Comparison of ENCODE assay signal across 11 cellular contexts in the genomic region with DNA sequence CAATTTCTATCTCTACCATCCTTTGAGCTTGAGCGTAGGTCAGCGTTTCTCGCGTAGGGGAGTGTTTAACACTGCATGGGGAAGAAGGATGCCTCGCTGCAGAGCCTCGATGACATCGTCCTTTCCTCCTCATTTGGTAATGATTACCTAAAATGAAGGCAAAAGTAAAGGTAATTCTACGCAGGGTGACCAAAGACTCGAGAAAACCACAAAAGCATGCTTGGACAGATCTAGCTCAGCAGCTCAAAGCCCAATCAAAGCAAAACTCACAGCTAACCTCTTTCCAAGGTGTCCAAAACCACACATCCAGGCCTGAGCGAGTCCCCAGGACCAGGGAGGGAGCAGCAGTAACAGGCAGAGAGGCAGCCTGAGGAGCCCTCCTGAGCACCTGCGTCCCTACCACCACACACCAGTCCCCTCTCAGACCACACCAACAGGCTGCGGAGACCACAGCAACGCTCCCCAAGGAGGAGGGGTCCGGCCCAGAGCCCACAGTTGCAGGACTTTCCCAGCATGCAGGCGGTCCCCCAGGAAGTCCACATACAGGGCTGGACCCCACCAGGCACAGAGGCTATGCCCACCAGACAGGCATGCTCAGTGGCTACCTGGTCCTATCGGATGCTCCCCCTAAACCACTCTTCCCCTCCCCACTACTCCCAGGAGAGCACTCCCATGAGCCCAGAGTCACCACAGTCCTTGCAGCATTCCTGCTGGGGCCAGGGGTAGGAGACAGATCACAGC. TPM values are rescaled to one million over a fixed set of nuclear protein-coding genes. Genes with fewer than 3 reads are reported as not detected.
A peak's percentile ranks its signal among the peaks of the same experiment; 100 is the strongest.
DNase-seq lines count a peak whose midpoint lies in the region; ATAC-seq and TF ChIP-seq lines count a peak whose summit lies in the region.
"Had no signal": no experiment of that assay in that cellular context is flagged by ENCODE, and none has a peak within 500 bp of the region (broad histone marks: within the 10 kb centered on the region; RNA-seq: fewer than 3 reads in every experiment).

No MANE protein-coding gene starts in this region.

- no peak for TF ChIP-seq CTCF in hepatocyte (IDR thresholded peaks at IDR 0.05; ENCODE audit: poor library complexity)

- no peak for DNase-seq in activated T-cell treated with anti-CD3 and anti-CD28 coated beads, Interleukin-2, amount 50 U/mL, for 72 hours
- no peak for DNase-seq in activated T-cell treated with anti-CD3 and anti-CD28 coated beads, Interleukin-2, amount 50 U/mL, for 1 hour
- DNase-seq in T-helper 17 cell = no peak
- no peak for DNase-seq in hepatocyte (ENCODE audit: low spot score)
- no peak for DNase-seq in stimulated activated effector memory CD8-positive, alpha-beta T cell treated with anti-CD3 and anti-CD28 coated beads, Interleukin-12 subunit alpha, Interleukin-12 subunit beta, amount 100 ng/mL, for 72 hours (ENCODE audit: low spot score in 2 of 2)
- no peak for DNase-seq in stimulated activated CD8-positive, alpha-beta memory T cell treated with anti-CD3 and anti-CD28 coated beads, Interleukin-4, amount 100 ng/mL, for 48 hours
- DNase-seq: activated CD4-positive, alpha-beta T cell treated with anti-CD3 and anti-CD28 coated beads for 1 hour; HCEC 1CT had no signal

- H3K27ac ChIP-seq in hepatocyte = no peak overlapping the region
- H3K27ac ChIP-seq: ascending aorta had no signal

- H3K9me3 ChIP-seq in T-helper 17 cell (ENCODE audit: control insufficient read depth, low read length, poor library complexity, severe bottlenecking) = no peaks in the 10 kb centered on the region
- no peaks in the 10 kb centered on the region for H3K9me3 ChIP-seq in hepatocyte (ENCODE audit: low read depth)
- H3K9me3 ChIP-seq: ascending aorta had no signal

- peak overlapping the region; percentile 100 for H3K4me2 ChIP-seq in hepatocyte

- ATAC-seq in activated T-cell treated with anti-CD3 and anti-CD28 coated beads, Interleukin-2, amount 50 U/mL, for 72 hours (replicated peaks in 1 of 2) = no peak
- ATAC-seq in T-helper 17 cell (no peak), HG03139 (IDR thresholded peaks at IDR 0.05; ENCODE audit: unreplicated experiment) (no peak), HG03565 (IDR thresholded peaks at IDR 0.05; ENCODE audit: unreplicated experiment) (no peak)
- ATAC-seq in stimulated activated effector memory CD8-positive, alpha-beta T cell treated with anti-CD3 and anti-CD28 coated beads, Interleukin-12 subunit alpha, Interleukin-12 subunit beta, amount 100 ng/mL, for 72 hours = no peak

- no peaks in the 10 kb centered on the region for H3K27me3 ChIP-seq in hepatocyte
- H3K27me3 ChIP-seq: ascending aorta had no signal

- peak overlapping the region; percentile 54 for H3K27ac Mint-ChIP-seq in activated T-cell treated with anti-CD3 and anti-CD28 coated beads, Interleukin-2, amount 50 U/mL, for 72 hours
- H3K27ac Mint-ChIP-seq in T-helper 17 cell = peak overlapping the region; percentile 93
- peak overlapping the region; percentile 95 for H3K27ac Mint-ChIP-seq in stimulated activated effector memory CD8-positive, alpha-beta T cell treated with anti-CD3 and anti-CD28 coated beads, Interleukin-12 subunit alpha, Interleukin-12 subunit beta, amount 100 ng/mL, for 72 hours

- peaks cover 22% of the 10 kb centered on the region for H3K4me1 ChIP-seq in hepatocyte (ENCODE audit: insufficient read depth)

- no peak overlapping the region for H3K4me3 ChIP-seq in hepatocyte

- H4K20me1 ChIP-seq in hepatocyte (ENCODE audit: insufficient read depth, poor library complexity, severe bottlenecking) = peaks cover 76% of the 10 kb centered on the region

- H3K4me1 Mint-ChIP-seq in activated T-cell treated with anti-CD3 and anti-CD28 coated beads, Interleukin-2, amount 50 U/mL, for 72 hours (ENCODE audit: low read depth) = peaks cover 49% of the 10 kb centered on the region
- H3K4me1 Mint-ChIP-seq in T-helper 17 cell = peaks cover 43% of the 10 kb centered on the region
- H3K4me1 Mint-ChIP-seq in stimulated activated effector memory CD8-positive, alpha-beta T cell treated with anti-CD3 and anti-CD28 coated beads, Interleukin-12 subunit alpha, Interleukin-12 subunit beta, amount 100 ng/mL, for 72 hours = peaks cover 53% of the 10 kb centered on the region

- peaks cover 16 to 24% of the 10 kb centered on the region in 2 donors for H3K36me3 Mint-ChIP-seq in activated T-cell treated with anti-CD3 and anti-CD28 coated beads, Interleukin-2, amount 50 U/mL, for 72 hours (ENCODE audit: insufficient read depth in 2 of 2)
- peaks cover 7% of the 10 kb centered on the region for H3K36me3 Mint-ChIP-seq in T-helper 17 cell (ENCODE audit: low read depth)
- H3K36me3 Mint-ChIP-seq in stimulated activated effector memory CD8-positive, alpha-beta T cell treated with anti-CD3 and anti-CD28 coated beads, Interleukin-12 subunit alpha, Interleukin-12 subunit beta, amount 100 ng/mL, for 72 hours = peaks cover 69% of the 10 kb centered on the region

- 89% methylated on average over 16 of the region's 16 CpGs for WGBS in hepatocyte (ENCODE audit: low lambda C conversion rate, missing lambda C conversion rate)

- H3K36me3 ChIP-seq in hepatocyte (replicated peaks; ENCODE audit: insufficient read depth, low read depth) = no peaks in the 10 kb centered on the region

- H2AFZ ChIP-seq in hepatocyte = no peak overlapping the region

- H3K9me3 Mint-ChIP-seq in activated T-cell treated with anti-CD3 and anti-CD28 coated beads, Interleukin-2, amount 50 U/mL, for 72 hours = no peaks in the 10 kb centered on the region
- H3K9me3 Mint-ChIP-seq in stimulated activated effector memory CD8-positive, alpha-beta T cell treated with anti-CD3 and anti-CD28 coated beads, Interleukin-12 subunit alpha, Interleukin-12 subunit beta, amount 100 ng/mL, for 72 hours = no peaks in the 10 kb centered on the region

- peak overlapping the region; percentile 52 to 95 for H3K4me3 Mint-ChIP-seq in activated T-cell treated with anti-CD3 and anti-CD28 coated beads, Interleukin-2, amount 50 U/mL, for 72 hours
- H3K4me3 Mint-ChIP-seq in T-helper 17 cell = peak overlapping the region; percentile 93
- H3K4me3 Mint-ChIP-seq in stimulated activated effector memory CD8-positive, alpha-beta T cell treated with anti-CD3 and anti-CD28 coated beads, Interleukin-12 subunit alpha, Interleukin-12 subunit beta, amount 100 ng/mL, for 72 hours = peak overlapping the region; percentile 89

- H3K9me2 ChIP-seq in hepatocyte (replicated peaks; ENCODE audit: insufficient read depth) = no peaks in the 10 kb centered on the region

- no peaks in the 10 kb centered on the region for H3K27me3 Mint-ChIP-seq in activated T-cell treated with anti-CD3 and anti-CD28 coated beads, Interleukin-2, amount 50 U/mL, for 72 hours (ENCODE audit: low read depth)
- no peaks in the 10 kb centered on the region for H3K27me3 Mint-ChIP-seq in T-helper 17 cell

- H3K79me2 ChIP-seq in hepatocyte = peaks cover 81% of the 10 kb centered on the region

RNA-seq across cellular contexts. Expression of gene BRD1, which starts 3.3 kb away (rescaled TPM):
- 10 to 100 TPM; 42.3 to 43.4 TPM for total RNA-seq in activated T-cell treated with anti-CD3 and anti-CD28 coated beads, Interleukin-2, amount 50 U/mL, for 72 hours
- total RNA-seq in T-helper 17 cell = 100 to 1,000 TPM; 127 to 153 TPM
- total RNA-seq in hepatocyte = 20.1 and 25.9 TPM in 2 replicates
- polyA plus RNA-seq in hepatocyte = 25.0 and 25.7 TPM in 2 replicates

RNA-seq across cellular contexts. Expression of gene ZBED4, which starts 29.3 kb away (rescaled TPM):
- total RNA-seq in activated T-cell treated with anti-CD3 and anti-CD28 coated beads, Interleukin-2, amount 50 U/mL, for 72 hours = 10 to 100 TPM; 22.3 to 23.6 TPM
- 10 to 100 TPM; 15.4 to 20.4 TPM for total RNA-seq in T-helper 17 cell
- 14.3 and 16.3 TPM in 2 replicates for total RNA-seq in hepatocyte
- 9.7 and 14.9 TPM in 2 replicates for polyA plus RNA-seq in hepatocyte
